1 cellular context compared by ENCODE assay signal in genomic region chr12:13255792-13256704, GRCh38.
TF ChIP-seq lines count a peak whose summit lies in the region.

No MANE protein-coding gene starts in this region.

TF ChIP-seq in HepG2, 621 proteins besides CTCF, POLR2A, EP300 and RAD21 (continued from another document and continues in another):
- TF ChIP-seq ZNF407 (CRISPR knock-in tag; IDR thresholded peaks at IDR 0.05; ENCODE audit: not compliant biosample characterization) (no peak), POLR2AphosphoS2 (IDR thresholded peaks at IDR 0.05; ENCODE audit: low read depth, low read length) (no peak), ZFP1 (CRISPR knock-in tag; IDR thresholded peaks at IDR 0.05) (no peak), KAT7 (CRISPR knock-in tag; IDR thresholded peaks at IDR 0.05; ENCODE audit: borderline replicate concordance) (no peak), MBNL3 (CRISPR knock-in tag; conservative IDR thresholded peaks at IDR 0.05) (no peak), MXI1 (IDR thresholded peaks at IDR 0.05; ENCODE audit: borderline replicate concordance, low read depth, low read length) (no peak), ZNF441 (CRISPR knock-in tag; IDR thresholded peaks at IDR 0.05; ENCODE audit: borderline replicate concordance) (no peak), SOX13 (IDR thresholded peaks at IDR 0.05) (no peak), SOX13 (CRISPR knock-in tag; conservative IDR thresholded peaks at IDR 0.05 in 1 of 2, IDR thresholded peaks at IDR 0.05 in 1 of 2) (peak in 1 of 2 experiments; percentile 20; a peak in 1 of 4 replicates), TP53 (CRISPR knock-in tag; conservative IDR thresholded peaks at IDR 0.05) (no peak), ZNF772 (CRISPR knock-in tag; IDR thresholded peaks at IDR 0.05) (no peak), ZNF549 (CRISPR knock-in tag; IDR thresholded peaks at IDR 0.05) (no peak), AFF4 (CRISPR knock-in tag; IDR thresholded peaks at IDR 0.05) (no peak), SALL2 (CRISPR knock-in tag; IDR thresholded peaks at IDR 0.05) (no peak), SP5 (CRISPR knock-in tag; IDR thresholded peaks at IDR 0.05; ENCODE audit: borderline replicate concordance, low read depth) (no peak), EEA1 (CRISPR knock-in tag; IDR thresholded peaks at IDR 0.05; ENCODE audit: borderline replicate concordance) (no peak), TFDP1 (CRISPR knock-in tag; IDR thresholded peaks at IDR 0.05; ENCODE audit: borderline replicate concordance) (no peak), KDM5B (CRISPR knock-in tag; IDR thresholded peaks at IDR 0.05; ENCODE audit: borderline replicate concordance) (no peak), ZSCAN12 (CRISPR knock-in tag; IDR thresholded peaks at IDR 0.05) (no peak), STAT6 (CRISPR knock-in tag; IDR thresholded peaks at IDR 0.05; ENCODE audit: borderline replicate concordance) (no peak), ZNF354B (CRISPR knock-in tag; IDR thresholded peaks at IDR 0.05) (no peak), ZNF737 (CRISPR knock-in tag; IDR thresholded peaks at IDR 0.05; ENCODE audit: borderline replicate concordance) (no peak), HNF1B (CRISPR knock-in tag; IDR thresholded peaks at IDR 0.05) (0 out of 2 replicates have a peak, but pooled peaks have one; percentile 20), CBX5 (CRISPR knock-in tag; IDR thresholded peaks at IDR 0.05; ENCODE audit: borderline replicate concordance) (peak; percentile 91), ELF3 (CRISPR knock-in tag; IDR thresholded peaks at IDR 0.05) (peak; percentile 76), MED13 (CRISPR knock-in tag; IDR thresholded peaks at IDR 0.05) (no peak), ZNF776 (CRISPR knock-in tag; IDR thresholded peaks at IDR 0.05) (no peak), ASH2L (IDR thresholded peaks at IDR 0.05; ENCODE audit: insufficient read length, low read depth, low read length) (no peak), RXRB (CRISPR knock-in tag; IDR thresholded peaks at IDR 0.05; ENCODE audit: borderline replicate concordance) (no peak), ZNF567 (CRISPR knock-in tag; IDR thresholded peaks at IDR 0.05; ENCODE audit: borderline replicate concordance) (no peak), ZBTB7B (CRISPR knock-in tag; IDR thresholded peaks at IDR 0.05) (no peak), TGIF2 (CRISPR knock-in tag; IDR thresholded peaks at IDR 0.05) (no peak), STAG1 (CRISPR knock-in tag; IDR thresholded peaks at IDR 0.05) (peak; percentile 64), NONO (IDR thresholded peaks at IDR 0.05) (no peak), NONO (CRISPR knock-in tag; conservative IDR thresholded peaks at IDR 0.05) (0 out of 2 replicates have a peak, but pooled peaks have one; percentile 32), SMYD3 (CRISPR knock-in tag; IDR thresholded peaks at IDR 0.05) (no peak), ZNF263 (CRISPR knock-in tag; IDR thresholded peaks at IDR 0.05) (0 out of 2 replicates have a peak, but pooled peaks have one; percentile 25), STAT5B (CRISPR knock-in tag; IDR thresholded peaks at IDR 0.05) (no peak), ZNF496 (CRISPR knock-in tag; IDR thresholded peaks at IDR 0.05; ENCODE audit: insufficient replicate concordance) (no peak), DPF2 (CRISPR knock-in tag; IDR thresholded peaks at IDR 0.05; ENCODE audit: borderline replicate concordance, low read depth) (no peak), UBTF (CRISPR knock-in tag; IDR thresholded peaks at IDR 0.05) (0 out of 2 replicates have a peak, but pooled peaks have one; percentile 22), IRX3 (CRISPR knock-in tag; IDR thresholded peaks at IDR 0.05; ENCODE audit: borderline replicate concordance, low read depth) (no peak), ZNF644 (CRISPR knock-in tag; IDR thresholded peaks at IDR 0.05; ENCODE audit: low read depth) (no peak), ZNF260 (CRISPR knock-in tag; IDR thresholded peaks at IDR 0.05; ENCODE audit: borderline replicate concordance, low read depth) (no peak), TOPORS (CRISPR knock-in tag; IDR thresholded peaks at IDR 0.05) (no peak), SRSF9 (IDR thresholded peaks at IDR 0.05; ENCODE audit: borderline replicate concordance, insufficient read depth, low read depth, low read length, poor library complexity, severe bottlenecking) (no peak), NFKBIZ (CRISPR knock-in tag; IDR thresholded peaks at IDR 0.05) (no peak), GPN1 (CRISPR knock-in tag; IDR thresholded peaks at IDR 0.05; ENCODE audit: borderline replicate concordance) (no peak)
